In genomic region chr16:59773330-59773729, GRCh38 we compare ENCODE assay signal across 28 cellular contexts.
"Had no signal": no experiment of that assay in that cellular context is flagged by ENCODE, and none has a peak within 500 bp of the region (broad histone marks: within the 10 kb centered on the region; RNA-seq: fewer than 3 reads in every experiment).

No MANE protein-coding gene starts in this region.

- H3K36me3 Mint-ChIP-seq: stimulated activated effector memory CD8-positive, alpha-beta T cell treated with anti-CD3 and anti-CD28 coated beads, Interleukin-12 subunit alpha, Interleukin-12 subunit beta, amount 100 ng/mL, for 72 hours; stimulated activated memory B cell treated with anti-CD40 and anti-IgM and Interleukin-4, amounts not matched to agents 10 μg/mL and 1 μg/mL and 100 μg/mL, for 72 hours; stimulated activated naive B cell treated with anti-CD40 and anti-IgM and Interleukin-4, amounts not matched to agents 10 μg/mL and 1 μg/mL and 100 μg/mL, for 72 hours; type B pancreatic cell had no signal

- H3K36me3 ChIP-seq: stomach, suprapubic skin, thoracic aorta, thyroid gland, tibial artery, tibial nerve, transverse colon, upper lobe of left lung, upper lobe of right lung, uterus, vagina had no signal

- H3K9me3 Mint-ChIP-seq: type B pancreatic cell had no signal

- H3K9me3 ChIP-seq: testis, thoracic aorta, thyroid gland, tibial artery, transverse colon, upper lobe of left lung, upper lobe of right lung, uterus, vagina had no signal

- H3K27me3 Mint-ChIP-seq: stimulated activated memory B cell treated with anti-CD40 and anti-IgM and Interleukin-4, amounts not matched to agents 10 μg/mL and 1 μg/mL and 100 μg/mL, for 72 hours; stimulated activated naive B cell treated with anti-CD40 and anti-IgM and Interleukin-4, amounts not matched to agents 10 μg/mL and 1 μg/mL and 100 μg/mL, for 72 hours; stimulated activated naive CD8-positive, alpha-beta T cell treated with anti-CD3 and anti-CD28 coated beads, Interleukin-15, amount 100 ng/mL, for 72 hours; stimulated activated naive CD8-positive, alpha-beta T cell treated with anti-CD3 and anti-CD28 coated beads, Interleukin-15, Interleukin-2, amounts not matched to agents 100 ng/mL and 50 ng/mL, for 24 hours; type B pancreatic cell had no signal

- H3K4me1 Mint-ChIP-seq: stimulated activated effector memory CD8-positive, alpha-beta T cell treated with anti-CD3 and anti-CD28 coated beads, Interleukin-12 subunit alpha, Interleukin-12 subunit beta, amount 100 ng/mL, for 72 hours; stimulated activated memory B cell treated with anti-CD40 and anti-IgM and Interleukin-4, amounts not matched to agents 10 μg/mL and 1 μg/mL and 100 μg/mL, for 72 hours; stimulated activated naive B cell treated with anti-CD40 and anti-IgM and Interleukin-4, amounts not matched to agents 10 μg/mL and 1 μg/mL and 100 μg/mL, for 72 hours; stimulated activated naive CD8-positive, alpha-beta T cell treated with anti-CD3 and anti-CD28 coated beads, Interleukin-15, amount 100 ng/mL, for 72 hours had no signal

- H3K4me3 Mint-ChIP-seq: stimulated activated effector memory CD8-positive, alpha-beta T cell treated with anti-CD3 and anti-CD28 coated beads, Interleukin-12 subunit alpha, Interleukin-12 subunit beta, amount 100 ng/mL, for 72 hours; stimulated activated memory B cell treated with anti-CD40 and anti-IgM and Interleukin-4, amounts not matched to agents 10 μg/mL and 1 μg/mL and 100 μg/mL, for 72 hours; stimulated activated naive B cell treated with anti-CD40 and anti-IgM and Interleukin-4, amounts not matched to agents 10 μg/mL and 1 μg/mL and 100 μg/mL, for 72 hours; stimulated activated naive CD8-positive, alpha-beta T cell treated with anti-CD3 and anti-CD28 coated beads, Interleukin-15, amount 100 ng/mL, for 72 hours; stimulated activated naive CD8-positive, alpha-beta T cell treated with anti-CD3 and anti-CD28 coated beads, Interleukin-15, Interleukin-2, amounts not matched to agents 100 ng/mL and 50 ng/mL, for 24 hours; type B pancreatic cell had no signal

- H3K4me3 ChIP-seq: stomach, suprapubic skin, testis, thoracic aorta, thyroid gland, tibial artery, tibial nerve, transverse colon, upper lobe of left lung, upper lobe of right lung, uterus, vagina had no signal

- H3K27ac Mint-ChIP-seq: stimulated activated effector memory CD8-positive, alpha-beta T cell treated with anti-CD3 and anti-CD28 coated beads, Interleukin-12 subunit alpha, Interleukin-12 subunit beta, amount 100 ng/mL, for 72 hours; stimulated activated memory B cell treated with anti-CD40 and anti-IgM and Interleukin-4, amounts not matched to agents 10 μg/mL and 1 μg/mL and 100 μg/mL, for 72 hours; stimulated activated naive B cell treated with anti-CD40 and anti-IgM and Interleukin-4, amounts not matched to agents 10 μg/mL and 1 μg/mL and 100 μg/mL, for 72 hours; stimulated activated naive CD8-positive, alpha-beta T cell treated with anti-CD3 and anti-CD28 coated beads, Interleukin-15, amount 100 ng/mL, for 72 hours; stimulated activated naive CD8-positive, alpha-beta T cell treated with anti-CD3 and anti-CD28 coated beads, Interleukin-15, Interleukin-2, amounts not matched to agents 100 ng/mL and 50 ng/mL, for 24 hours; type B pancreatic cell had no signal

- H3K27ac ChIP-seq: stomach, suprapubic skin, testis, thoracic aorta, thyroid gland, tibial artery, tibial nerve, transverse colon, upper lobe of left lung, upper lobe of right lung, uterus, vagina had no signal

- ATAC-seq: stimulated activated effector memory CD8-positive, alpha-beta T cell treated with anti-CD3 and anti-CD28 coated beads, Interleukin-12 subunit alpha, Interleukin-12 subunit beta, amount 100 ng/mL, for 72 hours; stimulated activated memory B cell treated with anti-CD40 and anti-IgM and Interleukin-4, amounts not matched to agents 10 μg/mL and 1 μg/mL and 100 μg/mL, for 72 hours; stimulated activated naive B cell treated with anti-CD40 and anti-IgM and Interleukin-4, amounts not matched to agents 10 μg/mL and 1 μg/mL and 100 μg/mL, for 72 hours; stimulated activated naive CD8-positive, alpha-beta T cell treated with anti-CD3 and anti-CD28 coated beads, Interleukin-15, amount 100 ng/mL, for 72 hours; stimulated activated naive CD8-positive, alpha-beta T cell treated with anti-CD3 and anti-CD28 coated beads, Interleukin-15, Interleukin-2, amounts not matched to agents 100 U/mL and 50 U/mL, for 24 hours; upper lobe of right lung had no signal

- DNase-seq: stimulated activated CD4-positive, alpha-beta T cell treated with anti-CD3 and anti-CD28 coated beads, Interleukin-2, amount 100 ng/mL, for 48 hours; stimulated activated CD4-positive, alpha-beta T cell treated with anti-CD3 and anti-CD28 coated beads, Interleukin-4, amount 100 ng/mL, for 1 hour; stimulated activated CD4-positive, alpha-beta T cell treated with anti-CD3 and anti-CD28 coated beads, Interleukin-4, amount 100 ng/mL, for 24 hours; stimulated activated CD4-positive, alpha-beta T cell treated with anti-CD3 and anti-CD28 coated beads, Interleukin-4, amount 100 ng/mL, for 4 hours; stimulated activated CD8-positive, alpha-beta memory T cell treated with anti-CD3 and anti-CD28 coated beads, Interleukin-4, amount 100 ng/mL, for 48 hours; stimulated activated naive B cell treated with anti-CD40 and anti-IgM and Interleukin-4, amounts not matched to agents 10 μg/mL and 1 μg/mL and 100 μg/mL, for 72 hours; stimulated activated naive CD4-positive, alpha-beta T cell; stimulated activated naive CD4-positive, alpha-beta T cell treated with Interleukin-2 at 50 U/mL for 16 hours; stimulated activated naive CD8-positive, alpha-beta T cell treated with anti-CD3 and anti-CD28 coated beads, Interleukin-15, amount 100 ng/mL, for 72 hours; stimulated activated naive CD8-positive, alpha-beta T cell treated with anti-CD3 and anti-CD28 coated beads, Interleukin-15, Interleukin-2, amounts not matched to agents 100 U/mL and 50 U/mL, for 24 hours; stomach; substantia nigra; testis; thyroid gland; tibial artery; transverse colon; trophoblast cell; upper lobe of left lung; upper lobe of right lung; uterus had no signal

- H3K27me3 ChIP-seq: stomach, suprapubic skin, testis, thyroid gland, tibial artery, tibial nerve, transverse colon, upper lobe of left lung, upper lobe of right lung, uterus, vagina had no signal
